In the genomic region with DNA sequence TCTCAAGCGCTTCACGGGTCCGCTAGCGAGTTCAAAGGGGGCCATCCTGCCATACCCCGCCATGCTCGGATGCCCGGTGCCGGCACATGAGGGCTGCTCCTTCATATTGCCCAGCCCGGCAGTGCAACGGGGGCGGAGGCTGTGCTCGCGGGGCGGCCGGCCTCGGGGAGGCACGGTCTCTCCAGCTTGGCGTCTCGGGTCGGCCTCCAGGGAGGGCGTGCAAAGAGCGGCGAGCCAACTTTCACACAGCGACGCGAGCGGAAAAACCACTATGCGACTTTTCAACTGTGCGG, we compare ENCODE assay signal across 9 cellular contexts.
DNase-seq lines count a peak whose midpoint lies in the region; TF ChIP-seq lines count a peak whose summit lies in the region.
"Had no signal": no experiment of that assay in that cellular context is flagged by ENCODE, and none has a peak within 500 bp of the region (broad histone marks: within the 10 kb centered on the region; RNA-seq: fewer than 3 reads in every experiment).

No MANE protein-coding gene starts in this region.

- TF ChIP-seq CTCF in coronary artery (IDR thresholded peaks at IDR 0.05) (no peak), mesothelial cell of epicardium (IDR thresholded peaks at IDR 0.05; ENCODE audit: unreplicated experiment) (no peak)

- peak overlapping the region; percentile 79 for H3K4me3 ChIP-seq in HUES64 (ENCODE audit: low read length)
- peak overlapping the region; percentile 77 for H3K4me3 ChIP-seq in coronary artery

- H3K27me3 Mint-ChIP-seq in mesothelial cell of epicardium (ENCODE audit: low read depth) = no peaks in the 10 kb centered on the region

- H3K27ac Mint-ChIP-seq in mesothelial cell of epicardium = peak overlapping the region; percentile 64

- peaks cover 15% of the 10 kb centered on the region for H3K4me1 ChIP-seq in HUES64 (ENCODE audit: insufficient read depth, low read length)

- H3K27ac ChIP-seq in HUES64 (ENCODE audit: low read depth, low read length) (no peak overlapping the region), coronary artery (peak overlapping the region; percentile 44 to 85)
- H3K27ac ChIP-seq: 22Rv1 had no signal

- H3K4me1 Mint-ChIP-seq in mesothelial cell of epicardium = peaks cover 45% of the 10 kb centered on the region

- H3K36me3 ChIP-seq in HUES64 (ENCODE audit: insufficient read depth, low read length) = no peaks in the 10 kb centered on the region

- H3K9me3 ChIP-seq in HUES64 (ENCODE audit: insufficient read depth, low read depth, low read length) = no peaks in the 10 kb centered on the region

- under 1% methylated on average over 29 of the region's 29 CpGs for WGBS in HUES64

- peaks cover 46% of the 10 kb centered on the region for H3K27me3 ChIP-seq in HUES64 (ENCODE audit: insufficient read depth, low read length)

- H3K9me3 Mint-ChIP-seq in mesothelial cell of epicardium = no peaks in the 10 kb centered on the region

- H3K36me3 Mint-ChIP-seq in mesothelial cell of epicardium = no peaks in the 10 kb centered on the region

- DNase-seq in DMS 273 (lab: John Stamatoyannopoulos, UW; ENCODE audit: unreplicated experiment) = peak; percentile 83
- no peak for DNase-seq in DMS 273 treated with DMSO at 0.1 percent for 48 hours (lab: John Stamatoyannopoulos, UW)
- DNase-seq in coronary artery (ENCODE audit: low spot score) = no peak
- no peak for DNase-seq in mesothelial cell of epicardium (ENCODE audit: low spot score in 2 of 2, unreplicated experiment in 2 of 2)
- DNase-seq in HK-2 (ENCODE audit: unreplicated experiment) = no peak
- no peak for DNase-seq in NAMALWA (ENCODE audit: low spot score)
- DNase-seq in SW 1271 (lab: John Stamatoyannopoulos, UW) = no peak

- peak overlapping the region; percentile 96 for H3K4me3 Mint-ChIP-seq in mesothelial cell of epicardium

- H3K9ac ChIP-seq in HUES64 (ENCODE audit: low read depth, low read length) = peak overlapping the region; percentile 46
